In genomic region chr4:6360385-6360784, GRCh38 we compare ENCODE assay signal across 17 cellular contexts.
DNase-seq lines count a peak whose midpoint lies in the region; ATAC-seq lines count a peak whose summit lies in the region.
"Had no signal": no experiment of that assay in that cellular context is flagged by ENCODE, and none has a peak within 500 bp of the region (broad histone marks: within the 10 kb centered on the region; RNA-seq: fewer than 3 reads in every experiment).

No MANE protein-coding gene starts in this region.

- no peak overlapping the region for H3K27ac Mint-ChIP-seq in activated CD4-positive, alpha-beta memory T cell treated with anti-CD3 and anti-CD28 coated beads for 36 hours
- H3K27ac Mint-ChIP-seq: naive thymus-derived CD8-positive, alpha-beta T cell had no signal

- peak; percentile 63 for DNase-seq in Right ventricle myocardium inferior (ENCODE audit: missing footprints)
- DNase-seq in cardiac septum (ENCODE audit: low spot score) = no peak
- DNase-seq in amygdala (lab: John Stamatoyannopoulos, UW) = peak in 44 of 56 donors; percentile 11 to 75 (median 49)
- DNase-seq in kidney tubule cell (ENCODE audit: low spot score) = peak; percentile 7
- DNase-seq in dedifferentiated amniotic fluid mesenchymal stem cell (ENCODE audit: extremely low spot score) = no peak
- no peak for DNase-seq in activated CD4-positive, alpha-beta memory T cell treated with anti-CD3 and anti-CD28 coated beads for 36 hours
- DNase-seq in DMS153 (lab: John Stamatoyannopoulos, UW) = no peak
- DNase-seq: activated effector memory CD4-positive, alpha-beta T cell treated with anti-CD3 and anti-CD28 coated beads, Interleukin-2, amount 50 U/mL, for 16 hours; DMS53; GOT3; lower lobe of right lung; MG63; naive thymus-derived CD8-positive, alpha-beta T cell; NCI-H226; stimulated activated CD4-positive, alpha-beta T cell treated with anti-CD3 and anti-CD28 coated beads, Interleukin-2, amount 100 ng/mL, for 24 hours had no signal

- no peaks in the 10 kb centered on the region for H3K9me3 Mint-ChIP-seq in activated CD4-positive, alpha-beta memory T cell treated with anti-CD3 and anti-CD28 coated beads for 36 hours
- H3K9me3 Mint-ChIP-seq: naive thymus-derived CD8-positive, alpha-beta T cell had no signal

- H3K36me3 Mint-ChIP-seq in activated CD4-positive, alpha-beta memory T cell treated with anti-CD3 and anti-CD28 coated beads for 36 hours = no peaks in the 10 kb centered on the region
- H3K36me3 Mint-ChIP-seq: naive thymus-derived CD8-positive, alpha-beta T cell had no signal

- peaks cover 7% of the 10 kb centered on the region for H3K27me3 Mint-ChIP-seq in activated CD4-positive, alpha-beta memory T cell treated with anti-CD3 and anti-CD28 coated beads for 36 hours

- no peaks in the 10 kb centered on the region for H3K4me1 Mint-ChIP-seq in activated CD4-positive, alpha-beta memory T cell treated with anti-CD3 and anti-CD28 coated beads for 36 hours (ENCODE audit: low read depth)
- H3K4me1 Mint-ChIP-seq: naive thymus-derived CD8-positive, alpha-beta T cell had no signal

- intact Hi-C loops in Right ventricle myocardium inferior (cut with DNase I) = no loop called here
- intact Hi-C loops in cardiac septum (cut with DNase I) = no loop called here
- intact Hi-C loops in activated CD4-positive, alpha-beta memory T cell treated with anti-CD3 and anti-CD28 coated beads for 36 hours (cut with micrococcal nuclease) = no loop called here

- H3K4me3 Mint-ChIP-seq in activated CD4-positive, alpha-beta memory T cell treated with anti-CD3 and anti-CD28 coated beads for 36 hours = no peak overlapping the region
- H3K4me3 Mint-ChIP-seq: naive thymus-derived CD8-positive, alpha-beta T cell had no signal

- POLR2A ChIA-PET in activated CD4-positive, alpha-beta memory T cell treated with anti-CD3 and anti-CD28 coated beads for 36 hours (lab: Charles Lee) = no interaction called here

- ATAC-seq in Right ventricle myocardium inferior (no peak), HG02884 (IDR thresholded peaks at IDR 0.05; ENCODE audit: unreplicated experiment) (no peak)
- ATAC-seq: lower lobe of right lung; naive thymus-derived CD8-positive, alpha-beta T cell; right lobe of liver had no signal

- CTCF ChIA-PET in activated CD4-positive, alpha-beta memory T cell treated with anti-CD3 and anti-CD28 coated beads for 36 hours (lab: Charles Lee) = interaction anchor here (1.0 kb wide), 1 partner anchor 29 kb away, joined by 3 read pairs; no protein-coding TSS in a partner anchor

Comparison
In these comparisons a context has a peak if more than half of its experiments do, and no peak if none do; other contexts are left out.
1. DNase-seq: peak in Right ventricle myocardium inferior (single experiment), amygdala (44 of 56) and kidney tubule cell (single experiment); none in cardiac septum (single experiment), dedifferentiated amniotic fluid mesenchymal stem cell (single experiment), activated CD4-positive, alpha-beta memory T cell treated with anti-CD3 and anti-CD28 coated beads for 36 hours (single experiment) and DMS153 (single experiment).